8 cellular contexts compared by ENCODE assay signal in the genomic region with DNA sequence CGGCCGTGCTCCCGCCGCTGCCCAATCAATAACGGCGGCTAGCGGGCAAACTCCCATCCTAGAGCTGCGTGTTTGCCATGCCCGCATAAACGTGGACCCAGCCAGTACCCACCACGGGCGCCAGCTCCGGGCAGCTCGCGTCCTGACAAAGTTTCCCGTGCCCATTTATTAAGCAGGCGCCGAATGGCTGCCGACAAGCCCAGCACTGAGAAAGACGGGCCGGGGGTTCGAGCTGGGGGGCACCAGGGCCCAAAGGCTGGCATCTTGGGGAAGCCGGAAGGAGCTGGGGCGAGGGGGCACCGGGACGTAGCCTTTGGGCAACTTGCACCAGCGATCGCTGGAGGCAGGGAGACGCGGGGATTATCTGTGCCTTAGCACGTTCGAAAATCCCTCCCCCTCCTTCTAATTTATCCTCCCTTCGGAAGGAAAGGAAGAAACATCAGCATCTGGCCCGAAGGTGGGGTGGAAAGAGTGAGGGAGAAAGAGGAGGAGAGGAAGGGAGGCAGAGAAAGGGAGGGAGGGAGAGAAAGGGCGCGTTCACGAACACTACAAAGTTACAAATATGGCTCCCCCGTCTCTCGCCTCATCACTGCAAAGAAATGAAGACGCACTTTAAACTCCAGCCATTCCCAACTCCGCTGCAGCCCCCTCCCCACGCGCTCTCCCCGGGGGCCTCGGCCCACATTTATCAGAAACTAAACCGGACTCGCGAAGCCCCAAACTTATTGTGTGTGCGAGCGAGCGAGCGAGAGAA. TPM values are rescaled to one million over a fixed set of nuclear protein-coding genes. Genes with fewer than 3 reads are reported as not detected.
DNase-seq lines count a peak whose midpoint lies in the region; ATAC-seq and TF ChIP-seq lines count a peak whose summit lies in the region.

No MANE protein-coding gene starts in this region.

- no peaks in the 10 kb centered on the region for H3K27me3 Mint-ChIP-seq in T-helper 2 cell treated with Interferon-gamma antibody and Interleukin-4, amounts not matched to agents 5 μg/mL and 100 μg/mL, for 36 hours (ENCODE audit: low read depth)

- H2AFZ ChIP-seq in mammary epithelial cell (ENCODE audit: low read depth, low read length) (peak overlapping the region; percentile 76), smooth muscle cell (ENCODE audit: low read depth) (peak overlapping the region; percentile 89)

- H3K27me3 ChIP-seq in mammary epithelial cell (ENCODE audit: insufficient read depth, low read length) (no peaks in the 10 kb centered on the region), smooth muscle cell (ENCODE audit: low read depth) (no peaks in the 10 kb centered on the region)

- no peak for TF ChIP-seq EP300 in Ishikawa (IDR thresholded peaks at IDR 0.05; ENCODE audit: borderline replicate concordance)

- H3K4me3 ChIP-seq in mammary epithelial cell (replicated peaks in 1 of 3; ENCODE audit: insufficient read depth in 1 of 3, low read depth in 2 of 3, low read length in 3 of 3), result peak overlapping the region; percentile 78 to 95 (median 85)
- H3K4me3 ChIP-seq in smooth muscle cell, result peak overlapping the region; percentile 81

- peak overlapping the region; percentile 86 for H3K9ac ChIP-seq in mammary epithelial cell (ENCODE audit: insufficient read depth, low read length)
- peak overlapping the region; percentile 93 for H3K9ac ChIP-seq in smooth muscle cell (ENCODE audit: low read depth)

- CTCF ChIA-PET in mammary epithelial cell (lab: Charles Lee; ENCODE audit: low non-redundant PET), result interaction anchor here (0.5 kb wide), 1 partner anchor 566 kb away, joined by 5 read pairs; no protein-coding TSS in a partner anchor

- H3F3A ChIP-seq in smooth muscle cell (ENCODE audit: low read depth), result no peaks in the 10 kb centered on the region

- no peaks in the 10 kb centered on the region for H4K20me1 ChIP-seq in mammary epithelial cell (ENCODE audit: insufficient read depth, low read length)
- H4K20me1 ChIP-seq in smooth muscle cell (ENCODE audit: low read depth), result peaks cover 24% of the 10 kb centered on the region

- H3K79me2 ChIP-seq in mammary epithelial cell (ENCODE audit: insufficient read depth, low read length) (peaks cover 75% of the 10 kb centered on the region), smooth muscle cell (ENCODE audit: low read depth) (peaks cover 61% of the 10 kb centered on the region)

- in situ Hi-C loops in mammary epithelial cell (cut with MboI; ENCODE audit: low sequenced_read_pairs in 2 of 2), result no loop called here

- H3K9me3 ChIP-seq in mammary epithelial cell (replicated peaks; ENCODE audit: insufficient read depth, low read length) (no peaks in the 10 kb centered on the region), smooth muscle cell (replicated peaks; ENCODE audit: low read depth) (no peaks in the 10 kb centered on the region)

- no TSS peak for BruUV-seq in mammary epithelial cell (replicated peaks; lab: Mats Ljungman, UMichigan)

- peaks cover 25% of the 10 kb centered on the region for H3K36me3 Mint-ChIP-seq in T-helper 2 cell treated with Interferon-gamma antibody and Interleukin-4, amounts not matched to agents 5 μg/mL and 100 μg/mL, for 36 hours (ENCODE audit: low read depth)

- 1% methylated on average over 27 of the region's 52 CpGs for WGBS in mammary epithelial cell (ENCODE audit: low coverage, missing lambda C conversion rate)
- WGBS in smooth muscle cell (ENCODE audit: low lambda C conversion rate), result 1% methylated on average over 45 of the region's 52 CpGs

- H3K4me1 ChIP-seq in mammary epithelial cell (ENCODE audit: insufficient read depth, low read length), result peaks cover 21% of the 10 kb centered on the region
- H3K4me1 ChIP-seq in smooth muscle cell (ENCODE audit: low read depth), result peaks cover 39% of the 10 kb centered on the region

- no peak for ATAC-seq in HG02884 (IDR thresholded peaks at IDR 0.05; ENCODE audit: unreplicated experiment)

- DNase-seq in EH (ENCODE audit: low read depth) (peak; percentile 67), mammary epithelial cell (peak; percentile 61), iris pigment epithelial cell (ENCODE audit: low read depth) (peak; percentile 65), smooth muscle cell (lab: John Stamatoyannopoulos, UW; ENCODE audit: unreplicated experiment) (no peak), HPDE6-E6E7 (ENCODE audit: extremely low spot score) (no peak)
- DNase-seq in T-helper 2 cell treated with Interferon-gamma antibody and Interleukin-4, amounts not matched to agents 5 μg/mL and 100 μg/mL, for 36 hours (ENCODE audit: low spot score), result peak; percentile 29

- no peak for TF ChIP-seq RAD21 in Ishikawa (IDR thresholded peaks at IDR 0.05; ENCODE audit: low read depth)

- H3K27ac ChIP-seq in mammary epithelial cell (ENCODE audit: insufficient read depth, low read depth, low read length) (peak overlapping the region; percentile 72), smooth muscle cell (ENCODE audit: low read depth) (peak overlapping the region; percentile 96)

- H3K27ac Mint-ChIP-seq in T-helper 2 cell treated with Interferon-gamma antibody and Interleukin-4, amounts not matched to agents 5 μg/mL and 100 μg/mL, for 36 hours, result peak overlapping the region; percentile 100

- H3K4me2 ChIP-seq in mammary epithelial cell (ENCODE audit: insufficient read depth, low read depth, low read length) (peak overlapping the region; percentile 85), smooth muscle cell (peak overlapping the region; percentile 99)

- H3K9me3 Mint-ChIP-seq in T-helper 2 cell treated with Interferon-gamma antibody and Interleukin-4, amounts not matched to agents 5 μg/mL and 100 μg/mL, for 36 hours, result no peaks in the 10 kb centered on the region

- intact Hi-C loops in mammary epithelial cell (cut with micrococcal nuclease), result loop anchor here (1.0 to 5.0 kb wide), 3 partner anchors 36 to 108 kb away; no protein-coding TSS in a partner anchor

- H3K36me3 ChIP-seq in mammary epithelial cell (ENCODE audit: insufficient read depth, low read length) (no peaks in the 10 kb centered on the region), smooth muscle cell (ENCODE audit: low read depth) (no peaks in the 10 kb centered on the region)

- peak overlapping the region; percentile 97 for H3K4me3 Mint-ChIP-seq in T-helper 2 cell treated with Interferon-gamma antibody and Interleukin-4, amounts not matched to agents 5 μg/mL and 100 μg/mL, for 36 hours

- peaks cover 39% of the 10 kb centered on the region for H3K4me1 Mint-ChIP-seq in T-helper 2 cell treated with Interferon-gamma antibody and Interleukin-4, amounts not matched to agents 5 μg/mL and 100 μg/mL, for 36 hours (ENCODE audit: low read depth)

- dilution Hi-C loops in mammary epithelial cell (cut with HindIII; ENCODE audit: low sequenced_read_pairs), result no loop called here

- TF ChIP-seq CTCF in mammary epithelial cell (conservative IDR thresholded peaks at IDR 0.05 in 1 of 2, IDR thresholded peaks at IDR 0.05 in 1 of 2; ENCODE audit: extremely low read depth in 1 of 2, insufficient read depth in 1 of 2, low read depth in 1 of 2, low read length in 2 of 2) (no peak), smooth muscle cell (IDR thresholded peaks at IDR 0.05; ENCODE audit: borderline replicate concordance, insufficient read depth, poor library complexity, severe bottlenecking) (no peak)

TF ChIP-seq in Ishikawa, 13 proteins besides CTCF, POLR2A, EP300 and RAD21 (continues in another document):
- TF ChIP-seq ZBTB7A (IDR thresholded peaks at IDR 0.05; ENCODE audit: low read depth) (no peak; the same call in 1 of the 2 replicates), MAX (IDR thresholded peaks at IDR 0.05) (peak; percentile 43), YY1 (IDR thresholded peaks at IDR 0.05; ENCODE audit: low read depth) (peak; percentile 64; the same call in 1 of the 2 replicates), CEBPB (IDR thresholded peaks at IDR 0.05) (no peak), TCF12 (IDR thresholded peaks at IDR 0.05; ENCODE audit: low read depth) (0 out of 2 replicates have a peak, but pooled peaks have one; percentile 36), CREB1 (IDR thresholded peaks at IDR 0.05; ENCODE audit: low read depth) (no peak), EGR1 (IDR thresholded peaks at IDR 0.05) (no peak), FOXM1 (IDR thresholded peaks at IDR 0.05; ENCODE audit: borderline replicate concordance, low read depth) (no peak), TEAD4 (IDR thresholded peaks at IDR 0.05) (no peak), NFIC (IDR thresholded peaks at IDR 0.05) (no peak)
- TF ChIP-seq, protein P1, sequence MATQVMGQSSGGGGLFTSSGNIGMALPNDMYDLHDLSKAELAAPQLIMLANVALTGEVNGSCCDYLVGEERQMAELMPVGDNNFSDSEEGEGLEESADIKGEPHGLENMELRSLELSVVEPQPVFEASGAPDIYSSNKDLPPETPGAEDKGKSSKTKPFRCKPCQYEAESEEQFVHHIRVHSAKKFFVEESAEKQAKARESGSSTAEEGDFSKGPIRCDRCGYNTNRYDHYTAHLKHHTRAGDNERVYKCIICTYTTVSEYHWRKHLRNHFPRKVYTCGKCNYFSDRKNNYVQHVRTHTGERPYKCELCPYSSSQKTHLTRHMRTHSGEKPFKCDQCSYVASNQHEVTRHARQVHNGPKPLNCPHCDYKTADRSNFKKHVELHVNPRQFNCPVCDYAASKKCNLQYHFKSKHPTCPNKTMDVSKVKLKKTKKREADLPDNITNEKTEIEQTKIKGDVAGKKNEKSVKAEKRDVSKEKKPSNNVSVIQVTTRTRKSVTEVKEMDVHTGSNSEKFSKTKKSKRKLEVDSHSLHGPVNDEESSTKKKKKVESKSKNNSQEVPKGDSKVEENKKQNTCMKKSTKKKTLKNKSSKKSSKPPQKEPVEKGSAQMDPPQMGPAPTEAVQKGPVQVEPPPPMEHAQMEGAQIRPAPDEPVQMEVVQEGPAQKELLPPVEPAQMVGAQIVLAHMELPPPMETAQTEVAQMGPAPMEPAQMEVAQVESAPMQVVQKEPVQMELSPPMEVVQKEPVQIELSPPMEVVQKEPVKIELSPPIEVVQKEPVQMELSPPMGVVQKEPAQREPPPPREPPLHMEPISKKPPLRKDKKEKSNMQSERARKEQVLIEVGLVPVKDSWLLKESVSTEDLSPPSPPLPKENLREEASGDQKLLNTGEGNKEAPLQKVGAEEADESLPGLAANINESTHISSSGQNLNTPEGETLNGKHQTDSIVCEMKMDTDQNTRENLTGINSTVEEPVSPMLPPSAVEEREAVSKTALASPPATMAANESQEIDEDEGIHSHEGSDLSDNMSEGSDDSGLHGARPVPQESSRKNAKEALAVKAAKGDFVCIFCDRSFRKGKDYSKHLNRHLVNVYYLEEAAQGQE (IDR thresholded peaks at IDR 0.05; ENCODE audit: low read depth), result no peak

RNA-seq across cellular contexts. Expression of gene ANP32A, which starts 1.1 kb away (rescaled TPM):
- total RNA-seq in mammary epithelial cell (100 to 1,000 TPM in 1 of 2 donors, 10 to 100 TPM in 1; 42.5 to 109 TPM), smooth muscle cell (63.1 and 71.8 TPM in 2 replicates)
- polyA plus RNA-seq in mammary epithelial cell (52.0 TPM), smooth muscle cell (93.7 and 129 TPM in 2 replicates)
- polyA minus RNA-seq in mammary epithelial cell, result 37.7 TPM

Comparison
In these comparisons a context has a peak if more than half of its experiments do, and no peak if none do; other contexts are left out.
1. DNase-seq: peak in EH (single experiment), T-helper 2 cell treated with Interferon-gamma antibody and Interleukin-4, amounts not matched to agents 5 μg/mL and 100 μg/mL, for 36 hours (single experiment), mammary epithelial cell (single experiment) and iris pigment epithelial cell (single experiment); none in smooth muscle cell (single experiment) and HPDE6-E6E7 (single experiment).